1 cellular context compared by ENCODE assay signal in the genomic region with DNA sequence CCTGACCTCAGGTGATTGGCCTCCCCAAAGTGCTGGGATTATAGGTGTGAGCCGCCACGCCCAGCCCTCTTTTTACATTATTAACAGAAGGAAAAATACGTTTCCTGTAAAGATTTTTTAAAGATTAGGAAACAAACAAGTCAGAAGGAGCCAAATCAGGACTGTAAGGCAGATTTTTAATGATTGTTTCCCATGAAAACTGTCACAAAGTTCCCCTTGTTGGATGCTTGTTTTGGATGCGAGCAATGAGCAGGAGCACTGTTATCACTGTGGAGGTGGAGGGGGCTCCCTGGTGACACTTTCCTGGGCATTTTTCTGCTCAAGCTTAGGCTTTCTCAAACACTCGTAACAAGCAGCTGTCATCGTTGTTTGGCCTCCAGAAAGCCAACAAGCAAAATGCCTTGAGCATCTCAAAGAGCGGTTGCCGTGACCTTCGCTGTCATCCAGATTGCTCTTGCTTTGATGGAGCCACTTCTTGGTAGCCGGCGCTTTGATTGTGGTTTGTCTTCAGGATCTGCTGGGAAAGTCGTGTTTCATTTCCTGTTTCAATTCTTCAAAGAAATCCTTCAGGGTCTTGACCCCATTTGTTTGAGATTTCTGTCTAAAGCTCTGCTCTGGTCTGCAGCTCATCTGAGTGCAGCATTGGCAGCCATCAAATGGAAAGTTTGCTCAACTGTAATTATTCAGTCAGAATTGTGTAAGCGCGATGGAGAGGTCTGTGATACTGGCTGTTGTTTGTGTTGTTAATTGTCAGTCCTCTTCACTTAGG.
TF ChIP-seq lines count a peak whose summit lies in the region.

No MANE protein-coding gene starts in this region.

TF ChIP-seq in HepG2, 621 proteins besides CTCF, POLR2A, EP300 and RAD21 (continued from another document and continues in another):
- TF ChIP-seq, protein P1, sequence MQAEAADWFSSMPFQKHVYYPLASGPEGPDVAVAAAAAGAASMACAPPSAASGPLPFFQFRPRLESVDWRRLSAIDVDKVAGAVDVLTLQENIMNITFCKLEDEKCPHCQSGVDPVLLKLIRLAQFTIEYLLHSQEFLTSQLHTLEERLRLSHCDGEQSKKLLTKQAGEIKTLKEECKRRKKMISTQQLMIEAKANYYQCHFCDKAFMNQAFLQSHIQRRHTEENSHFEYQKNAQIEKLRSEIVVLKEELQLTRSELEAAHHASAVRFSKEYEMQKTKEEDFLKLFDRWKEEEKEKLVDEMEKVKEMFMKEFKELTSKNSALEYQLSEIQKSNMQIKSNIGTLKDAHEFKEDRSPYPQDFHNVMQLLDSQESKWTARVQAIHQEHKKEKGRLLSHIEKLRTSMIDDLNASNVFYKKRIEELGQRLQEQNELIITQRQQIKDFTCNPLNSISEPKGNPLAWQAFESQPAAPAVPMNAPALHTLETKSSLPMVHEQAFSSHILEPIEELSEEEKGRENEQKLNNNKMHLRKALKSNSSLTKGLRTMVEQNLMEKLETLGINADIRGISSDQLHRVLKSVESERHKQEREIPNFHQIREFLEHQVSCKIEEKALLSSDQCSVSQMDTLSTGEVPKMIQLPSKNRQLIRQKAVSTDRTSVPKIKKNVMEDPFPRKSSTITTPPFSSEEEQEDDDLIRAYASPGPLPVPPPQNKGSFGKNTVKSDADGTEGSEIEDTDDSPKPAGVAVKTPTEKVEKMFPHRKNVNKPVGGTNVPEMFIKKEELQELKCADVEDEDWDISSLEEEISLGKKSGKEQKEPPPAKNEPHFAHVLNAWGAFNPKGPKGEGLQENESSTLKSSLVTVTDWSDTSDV (CRISPR knock-in tag; IDR thresholded peaks at IDR 0.05), result no peak
- TF ChIP-seq ZNF337 (CRISPR knock-in tag; IDR thresholded peaks at IDR 0.05; ENCODE audit: borderline replicate concordance, low read depth) (no peak), ZFP36L2 (CRISPR knock-in tag; IDR thresholded peaks at IDR 0.05) (no peak), ZNF326 (CRISPR knock-in tag; IDR thresholded peaks at IDR 0.05; ENCODE audit: borderline replicate concordance) (no peak), MAFF (IDR thresholded peaks at IDR 0.05; ENCODE audit: low read depth, low read length) (no peak), SP5 (CRISPR knock-in tag; IDR thresholded peaks at IDR 0.05; ENCODE audit: borderline replicate concordance, low read depth) (no peak), ZNF33A (CRISPR knock-in tag; IDR thresholded peaks at IDR 0.05; ENCODE audit: borderline replicate concordance) (no peak), AKAP8 (CRISPR knock-in tag; IDR thresholded peaks at IDR 0.05) (no peak), CHD4 (IDR thresholded peaks at IDR 0.05; ENCODE audit: borderline replicate concordance, low read length) (no peak), ZNF746 (CRISPR knock-in tag; IDR thresholded peaks at IDR 0.05) (no peak), SKI (IDR thresholded peaks at IDR 0.05; ENCODE audit: partially characterized antibody) (peak; percentile 61), ZNF552 (CRISPR knock-in tag; IDR thresholded peaks at IDR 0.05; ENCODE audit: borderline replicate concordance) (0 out of 2 replicates have a peak, but pooled peaks have one; percentile 26), ZBTB25 (CRISPR knock-in tag; IDR thresholded peaks at IDR 0.05) (peak; percentile 83), ZFP37 (CRISPR knock-in tag; IDR thresholded peaks at IDR 0.05; ENCODE audit: borderline replicate concordance) (no peak), NFATC3 (CRISPR knock-in tag; IDR thresholded peaks at IDR 0.05) (no peak), TEF (CRISPR knock-in tag; IDR thresholded peaks at IDR 0.05) (no peak), ZNF75D (CRISPR knock-in tag; IDR thresholded peaks at IDR 0.05; ENCODE audit: borderline replicate concordance) (no peak), GTF2F1 (IDR thresholded peaks at IDR 0.05; ENCODE audit: low read length) (no peak), NFRKB (IDR thresholded peaks at IDR 0.05) (no peak), ZFP36 (IDR thresholded peaks at IDR 0.05; ENCODE audit: borderline replicate concordance, low read depth, low read length, partially characterized antibody) (no peak), FOXC1 (CRISPR knock-in tag; IDR thresholded peaks at IDR 0.05; ENCODE audit: borderline replicate concordance) (0 out of 2 replicates have a peak, but pooled peaks have one; percentile 36), CAMTA2 (CRISPR knock-in tag; IDR thresholded peaks at IDR 0.05; ENCODE audit: borderline replicate concordance) (no peak), KAT8 (CRISPR knock-in tag; IDR thresholded peaks at IDR 0.05) (no peak; the same call in none of the 2 replicates), KLF15 (CRISPR knock-in tag; IDR thresholded peaks at IDR 0.05; ENCODE audit: borderline replicate concordance) (no peak), THYN1 (CRISPR knock-in tag; IDR thresholded peaks at IDR 0.05; ENCODE audit: borderline replicate concordance, low read depth) (no peak), REXO4 (CRISPR knock-in tag; IDR thresholded peaks at IDR 0.05; ENCODE audit: borderline replicate concordance) (no peak), MTA3 (CRISPR knock-in tag; IDR thresholded peaks at IDR 0.05) (no peak), ZNF569 (CRISPR knock-in tag; IDR thresholded peaks at IDR 0.05; ENCODE audit: borderline replicate concordance) (no peak), ZNF619 (CRISPR knock-in tag; IDR thresholded peaks at IDR 0.05) (no peak), PAF1 (CRISPR knock-in tag; IDR thresholded peaks at IDR 0.05) (no peak), TCF7 (IDR thresholded peaks at IDR 0.05; ENCODE audit: low read depth) (peak; percentile 99), CENPBD1 (CRISPR knock-in tag; IDR thresholded peaks at IDR 0.05; ENCODE audit: borderline replicate concordance, low read depth) (no peak), CREM (IDR thresholded peaks at IDR 0.05) (peak; percentile 95), CREM (CRISPR knock-in tag; IDR thresholded peaks at IDR 0.05) (no peak), ZKSCAN1 (IDR thresholded peaks at IDR 0.05; ENCODE audit: low read length) (no peak), HHEX (CRISPR knock-in tag; IDR thresholded peaks at IDR 0.05) (peak; percentile 56), ZNF503 (CRISPR knock-in tag; IDR thresholded peaks at IDR 0.05) (peak; percentile 60; the same call in 1 of the 2 replicates)
- TF ChIP-seq, protein P2, sequence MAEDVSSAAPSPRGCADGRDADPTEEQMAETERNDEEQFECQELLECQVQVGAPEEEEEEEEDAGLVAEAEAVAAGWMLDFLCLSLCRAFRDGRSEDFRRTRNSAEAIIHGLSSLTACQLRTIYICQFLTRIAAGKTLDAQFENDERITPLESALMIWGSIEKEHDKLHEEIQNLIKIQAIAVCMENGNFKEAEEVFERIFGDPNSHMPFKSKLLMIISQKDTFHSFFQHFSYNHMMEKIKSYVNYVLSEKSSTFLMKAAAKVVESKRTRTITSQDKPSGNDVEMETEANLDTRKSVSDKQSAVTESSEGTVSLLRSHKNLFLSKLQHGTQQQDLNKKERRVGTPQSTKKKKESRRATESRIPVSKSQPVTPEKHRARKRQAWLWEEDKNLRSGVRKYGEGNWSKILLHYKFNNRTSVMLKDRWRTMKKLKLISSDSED (CRISPR knock-in tag; IDR thresholded peaks at IDR 0.05), result no peak
- TF ChIP-seq, protein P3, sequence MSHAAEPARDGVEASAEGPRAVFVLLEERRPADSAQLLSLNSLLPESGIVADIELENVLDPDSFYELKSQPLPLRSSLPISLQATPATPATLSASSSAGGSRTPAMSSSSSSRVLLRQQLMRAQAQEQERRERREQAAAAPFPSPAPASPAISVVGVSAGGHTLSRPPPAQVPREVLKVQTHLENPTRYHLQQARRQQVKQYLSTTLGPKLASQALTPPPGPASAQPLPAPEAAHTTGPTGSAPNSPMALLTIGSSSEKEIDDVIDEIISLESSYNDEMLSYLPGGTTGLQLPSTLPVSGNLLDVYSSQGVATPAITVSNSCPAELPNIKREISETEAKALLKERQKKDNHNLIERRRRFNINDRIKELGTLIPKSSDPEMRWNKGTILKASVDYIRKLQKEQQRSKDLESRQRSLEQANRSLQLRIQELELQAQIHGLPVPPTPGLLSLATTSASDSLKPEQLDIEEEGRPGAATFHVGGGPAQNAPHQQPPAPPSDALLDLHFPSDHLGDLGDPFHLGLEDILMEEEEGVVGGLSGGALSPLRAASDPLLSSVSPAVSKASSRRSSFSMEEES (CRISPR knock-in tag; IDR thresholded peaks at IDR 0.05), result peak; percentile 57
- TF ChIP-seq, protein P4, sequence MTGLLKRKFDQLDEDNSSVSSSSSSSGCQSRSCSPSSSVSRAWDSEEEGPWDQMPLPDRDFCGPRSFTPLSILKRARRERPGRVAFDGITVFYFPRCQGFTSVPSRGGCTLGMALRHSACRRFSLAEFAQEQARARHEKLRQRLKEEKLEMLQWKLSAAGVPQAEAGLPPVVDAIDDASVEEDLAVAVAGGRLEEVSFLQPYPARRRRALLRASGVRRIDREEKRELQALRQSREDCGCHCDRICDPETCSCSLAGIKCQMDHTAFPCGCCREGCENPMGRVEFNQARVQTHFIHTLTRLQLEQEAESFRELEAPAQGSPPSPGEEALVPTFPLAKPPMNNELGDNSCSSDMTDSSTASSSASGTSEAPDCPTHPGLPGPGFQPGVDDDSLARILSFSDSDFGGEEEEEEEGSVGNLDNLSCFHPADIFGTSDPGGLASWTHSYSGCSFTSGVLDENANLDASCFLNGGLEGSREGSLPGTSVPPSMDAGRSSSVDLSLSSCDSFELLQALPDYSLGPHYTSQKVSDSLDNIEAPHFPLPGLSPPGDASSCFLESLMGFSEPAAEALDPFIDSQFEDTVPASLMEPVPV (CRISPR knock-in tag; IDR thresholded peaks at IDR 0.05), result no peak
- TF ChIP-seq, protein P5, sequence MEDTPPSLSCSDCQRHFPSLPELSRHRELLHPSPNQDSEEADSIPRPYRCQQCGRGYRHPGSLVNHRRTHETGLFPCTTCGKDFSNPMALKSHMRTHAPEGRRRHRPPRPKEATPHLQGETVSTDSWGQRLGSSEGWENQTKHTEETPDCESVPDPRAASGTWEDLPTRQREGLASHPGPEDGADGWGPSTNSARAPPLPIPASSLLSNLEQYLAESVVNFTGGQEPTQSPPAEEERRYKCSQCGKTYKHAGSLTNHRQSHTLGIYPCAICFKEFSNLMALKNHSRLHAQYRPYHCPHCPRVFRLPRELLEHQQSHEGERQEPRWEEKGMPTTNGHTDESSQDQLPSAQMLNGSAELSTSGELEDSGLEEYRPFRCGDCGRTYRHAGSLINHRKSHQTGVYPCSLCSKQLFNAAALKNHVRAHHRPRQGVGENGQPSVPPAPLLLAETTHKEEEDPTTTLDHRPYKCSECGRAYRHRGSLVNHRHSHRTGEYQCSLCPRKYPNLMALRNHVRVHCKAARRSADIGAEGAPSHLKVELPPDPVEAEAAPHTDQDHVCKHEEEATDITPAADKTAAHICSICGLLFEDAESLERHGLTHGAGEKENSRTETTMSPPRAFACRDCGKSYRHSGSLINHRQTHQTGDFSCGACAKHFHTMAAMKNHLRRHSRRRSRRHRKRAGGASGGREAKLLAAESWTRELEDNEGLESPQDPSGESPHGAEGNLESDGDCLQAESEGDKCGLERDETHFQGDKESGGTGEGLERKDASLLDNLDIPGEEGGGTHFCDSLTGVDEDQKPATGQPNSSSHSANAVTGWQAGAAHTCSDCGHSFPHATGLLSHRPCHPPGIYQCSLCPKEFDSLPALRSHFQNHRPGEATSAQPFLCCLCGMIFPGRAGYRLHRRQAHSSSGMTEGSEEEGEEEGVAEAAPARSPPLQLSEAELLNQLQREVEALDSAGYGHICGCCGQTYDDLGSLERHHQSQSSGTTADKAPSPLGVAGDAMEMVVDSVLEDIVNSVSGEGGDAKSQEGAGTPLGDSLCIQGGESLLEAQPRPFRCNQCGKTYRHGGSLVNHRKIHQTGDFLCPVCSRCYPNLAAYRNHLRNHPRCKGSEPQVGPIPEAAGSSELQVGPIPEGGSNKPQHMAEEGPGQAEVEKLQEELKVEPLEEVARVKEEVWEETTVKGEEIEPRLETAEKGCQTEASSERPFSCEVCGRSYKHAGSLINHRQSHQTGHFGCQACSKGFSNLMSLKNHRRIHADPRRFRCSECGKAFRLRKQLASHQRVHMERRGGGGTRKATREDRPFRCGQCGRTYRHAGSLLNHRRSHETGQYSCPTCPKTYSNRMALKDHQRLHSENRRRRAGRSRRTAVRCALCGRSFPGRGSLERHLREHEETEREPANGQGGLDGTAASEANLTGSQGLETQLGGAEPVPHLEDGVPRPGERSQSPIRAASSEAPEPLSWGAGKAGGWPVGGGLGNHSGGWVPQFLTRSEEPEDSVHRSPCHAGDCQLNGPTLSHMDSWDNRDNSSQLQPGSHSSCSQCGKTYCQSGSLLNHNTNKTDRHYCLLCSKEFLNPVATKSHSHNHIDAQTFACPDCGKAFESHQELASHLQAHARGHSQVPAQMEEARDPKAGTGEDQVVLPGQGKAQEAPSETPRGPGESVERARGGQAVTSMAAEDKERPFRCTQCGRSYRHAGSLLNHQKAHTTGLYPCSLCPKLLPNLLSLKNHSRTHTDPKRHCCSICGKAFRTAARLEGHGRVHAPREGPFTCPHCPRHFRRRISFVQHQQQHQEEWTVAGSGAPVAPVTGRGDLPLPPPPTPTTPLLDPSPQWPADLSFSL (CRISPR knock-in tag; IDR thresholded peaks at IDR 0.05), result peak; percentile 54; the same call in 1 of the 2 replicates
